19 cellular contexts compared by ENCODE assay signal in the genomic region with DNA sequence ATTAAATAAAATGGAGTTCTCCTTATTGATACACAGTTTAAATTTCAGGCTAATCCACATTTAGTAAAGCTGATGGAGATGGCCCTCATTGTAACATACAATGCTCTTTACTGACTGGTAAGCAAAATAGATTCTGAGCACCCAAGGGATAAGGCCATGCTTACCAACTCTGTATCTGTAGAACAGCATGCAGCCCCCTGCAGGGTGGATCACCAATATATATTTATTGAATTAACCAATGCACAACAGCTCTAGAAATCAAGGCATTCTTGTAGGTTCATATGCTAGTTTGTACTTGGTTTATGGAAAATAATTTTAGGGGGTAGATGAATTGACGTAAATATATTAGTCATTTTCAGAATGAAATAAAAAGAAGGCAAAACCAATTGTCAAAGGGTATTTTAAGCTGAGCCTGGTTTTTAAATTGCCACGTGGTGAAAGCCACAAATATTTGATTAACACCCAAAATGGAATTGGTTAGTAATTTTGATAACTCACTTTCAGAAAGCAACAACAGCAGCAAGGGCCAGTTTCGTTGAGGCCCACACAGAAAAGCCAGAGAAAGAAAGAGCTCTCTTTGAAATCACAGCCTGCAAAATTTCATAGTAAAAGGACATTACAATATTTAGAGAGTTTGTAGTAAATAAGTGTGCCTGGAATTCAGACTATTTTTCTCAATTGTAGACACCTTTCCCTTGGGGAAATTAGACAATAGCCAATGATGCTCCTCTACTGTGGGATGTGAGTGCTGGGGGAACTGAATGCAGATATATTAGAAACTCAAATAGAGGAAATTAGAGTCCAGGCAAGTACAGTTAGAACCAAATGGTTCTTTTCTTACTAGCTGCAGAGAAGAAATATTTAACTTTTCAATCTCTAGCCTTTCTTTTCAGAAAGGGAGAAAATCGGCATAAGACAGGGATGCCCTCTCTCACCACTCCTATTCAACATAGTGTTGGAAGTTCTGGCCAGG.
DNase-seq lines count a peak whose midpoint lies in the region; ATAC-seq lines count a peak whose summit lies in the region.
"Had no signal": no experiment of that assay in that cellular context is flagged by ENCODE, and none has a peak within 500 bp of the region (broad histone marks: within the 10 kb centered on the region; RNA-seq: fewer than 3 reads in every experiment).

No MANE protein-coding gene starts in this region.

- DNase-seq in pons (ENCODE audit: low spot score) (no peak), NCI-H82 treated with DMSO at 0.1 percent for 48 hours (lab: John Stamatoyannopoulos, UW; ENCODE audit: unreplicated experiment) (no peak), NCI-H446 treated with DMSO at 0.1 percent for 48 hours (lab: John Stamatoyannopoulos, UW) (no peak)
- no peak for DNase-seq in activated CD4-positive, alpha-beta T cell treated with anti-CD3 and anti-CD28 coated beads, Interleukin-2, amount 50 U/mL, for 48 hours
- DNase-seq: activated CD4-positive, CD25-positive, alpha-beta regulatory T cell; activated T-cell treated with anti-CD3 and anti-CD28 coated beads, Interleukin-2, amount 50 U/mL, for 72 hours; amniotic stem cell; esophagus squamous epithelium; hippocampal formation; left lung; naive B cell; NCI-H2081 treated with DMSO at 0.1 percent for 48 hours; SK-N-SH; stimulated activated CD4-positive, alpha-beta T cell treated with anti-CD3 and anti-CD28 coated beads, Interleukin-4, amount 100 ng/mL, for 24 hours; stimulated activated naive CD4-positive, alpha-beta T cell had no signal

- peak; percentile 84 for ATAC-seq in GM18861 (IDR thresholded peaks at IDR 0.05; ENCODE audit: unreplicated experiment)
- ATAC-seq in GM21423 (IDR thresholded peaks at IDR 0.05; ENCODE audit: unreplicated experiment): peak; percentile 70
- peak; percentile 61 for ATAC-seq in HG02970 (IDR thresholded peaks at IDR 0.05; ENCODE audit: low FRiP score, unreplicated experiment)
- ATAC-seq in HG03520 (IDR thresholded peaks at IDR 0.05; ENCODE audit: unreplicated experiment): peak; percentile 70
- ATAC-seq: activated T-cell treated with anti-CD3 and anti-CD28 coated beads, Interleukin-2, amount 50 U/mL, for 72 hours; left lung had no signal
